In the genomic region with DNA sequence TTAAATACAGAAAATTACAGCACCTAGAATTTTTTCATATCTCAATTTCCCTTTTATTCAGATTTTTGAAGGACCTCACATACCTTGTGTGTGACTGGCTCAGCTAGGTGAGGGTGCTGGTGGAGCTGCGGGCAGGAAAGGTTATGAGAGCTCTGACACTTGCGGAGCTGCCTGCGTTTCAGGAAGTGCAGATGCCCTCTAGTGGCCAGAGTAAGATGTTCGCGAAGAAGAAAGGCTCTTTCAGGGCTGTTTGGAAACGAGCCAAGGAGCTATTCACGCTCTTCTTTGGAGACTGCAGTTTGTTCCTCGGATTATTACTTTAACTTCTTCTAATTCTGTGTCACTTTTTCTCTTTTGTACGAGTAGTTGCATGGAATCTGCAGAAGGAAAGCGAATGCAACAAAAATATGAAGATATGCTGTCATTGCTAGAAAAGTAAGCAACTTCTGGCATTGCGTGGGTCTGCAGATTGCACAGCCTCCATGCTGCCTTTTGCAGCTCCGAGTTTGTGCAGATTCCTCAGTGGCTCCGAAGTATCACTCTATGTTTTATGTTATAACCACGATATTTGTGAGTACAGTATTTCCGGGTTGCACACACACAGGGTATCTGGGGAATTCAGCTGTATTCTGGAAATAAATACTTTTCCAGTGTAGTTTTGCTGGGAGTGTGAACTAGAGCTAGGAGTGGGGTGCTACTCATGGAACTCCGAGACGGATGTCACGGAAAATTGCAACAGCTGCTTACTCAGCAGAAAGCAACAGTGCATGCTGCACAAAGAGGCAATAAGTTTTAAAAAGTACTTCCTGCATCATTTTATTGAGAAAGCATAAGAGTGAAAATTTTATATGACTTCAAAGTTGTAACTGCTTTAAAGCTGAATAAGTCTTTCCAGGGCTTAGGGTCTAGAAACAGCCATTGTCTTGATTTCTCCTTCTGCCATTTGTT, we compare ENCODE assay signal across 8 cellular contexts. TPM values are rescaled to one million over a fixed set of nuclear protein-coding genes. Genes with fewer than 3 reads are reported as not detected.
DNase-seq lines count a peak whose midpoint lies in the region; ATAC-seq, FAIRE-seq and TF ChIP-seq lines count a peak whose summit lies in the region.

No MANE protein-coding gene starts in this region.

- POLR2A ChIA-PET in activated CD8-positive, alpha-beta T cell treated with anti-CD3 and anti-CD28 coated beads for 36 hours (lab: Charles Lee): no interaction called here

- intact Hi-C loops in activated CD8-positive, alpha-beta T cell treated with anti-CD3 and anti-CD28 coated beads for 36 hours (cut with micrococcal nuclease): loop anchor here (10.0 kb wide), 1 partner anchor 60 kb away; no protein-coding TSS in a partner anchor
- intact Hi-C loops in upper lobe of right lung (cut with DNase I): no loop called here

- H3K9me3 ChIP-seq in neural progenitor cell (ENCODE audit: low read depth): no peaks in the 10 kb centered on the region
- H3K9me3 ChIP-seq in upper lobe of right lung: no peaks in the 10 kb centered on the region

- no peaks in the 10 kb centered on the region for H3K79me2 ChIP-seq in neural progenitor cell (ENCODE audit: low read depth)

- H2AFZ ChIP-seq in neural progenitor cell (replicated peaks): no peak overlapping the region

- H3K27me3 ChIP-seq in neural progenitor cell: no peaks in the 10 kb centered on the region
- H3K27me3 ChIP-seq in upper lobe of right lung: no peaks in the 10 kb centered on the region

- no peak overlapping the region for H3K4me3 Mint-ChIP-seq in activated CD8-positive, alpha-beta T cell treated with anti-CD3 and anti-CD28 coated beads for 36 hours
- no peak overlapping the region for H3K4me3 Mint-ChIP-seq in neural progenitor cell

- H4K20me1 ChIP-seq in neural progenitor cell (ENCODE audit: low read depth): no peaks in the 10 kb centered on the region

- no peak for TF ChIP-seq POLR2A in H54 (IDR thresholded peaks at IDR 0.05; ENCODE audit: low read depth, low read length)

- H3K4me1 ChIP-seq in neural progenitor cell: no peaks in the 10 kb centered on the region
- H3K4me1 ChIP-seq in upper lobe of right lung: no peaks in the 10 kb centered on the region

- H3K27ac ChIP-seq in neural progenitor cell: no peak overlapping the region
- H3K27ac ChIP-seq in upper lobe of right lung: no peak overlapping the region

- H3K36me3 ChIP-seq in neural progenitor cell: no peaks in the 10 kb centered on the region
- no peaks in the 10 kb centered on the region for H3K36me3 ChIP-seq in upper lobe of right lung

- H3K4me3 ChIP-seq in fibroblast of the aortic adventitia (ENCODE audit: low read depth, low read length) (no peak overlapping the region), neural progenitor cell (no peak overlapping the region), upper lobe of right lung (peak overlapping the region; percentile 9)

- H3K36me3 Mint-ChIP-seq in activated CD8-positive, alpha-beta T cell treated with anti-CD3 and anti-CD28 coated beads for 36 hours (ENCODE audit: low read depth): no peaks in the 10 kb centered on the region
- H3K36me3 Mint-ChIP-seq in neural progenitor cell: no peaks in the 10 kb centered on the region

- no peak overlapping the region for H3K9ac ChIP-seq in neural progenitor cell

- DNase-seq in C1 segment of cervical spinal cord (lab: John Stamatoyannopoulos, UW) (peak in 12 of 14 donors; percentile 4 to 60 (median 36)), H54 (ENCODE audit: insufficient read length, low spot score) (peak; percentile 26), NCI-H345 (lab: John Stamatoyannopoulos, UW) (peak; percentile 82), fibroblast of the aortic adventitia (ENCODE audit: low read depth) (peak; percentile 37), neural progenitor cell (ENCODE audit: low spot score) (peak; percentile 85), upper lobe of right lung (peak; percentile 66), activated gamma-delta T cell treated with Interleukin-2 at 50 U/mL for 16 hours (no peak)
- DNase-seq in activated CD8-positive, alpha-beta T cell treated with anti-CD3 and anti-CD28 coated beads for 36 hours: peak; percentile 53

- TF ChIP-seq CTCF in activated CD8-positive, alpha-beta T cell treated with anti-CD3 and anti-CD28 coated beads for 36 hours (IDR thresholded peaks at IDR 0.05): peak; percentile 68
- TF ChIP-seq CTCF in fibroblast of the aortic adventitia (IDR thresholded peaks at IDR 0.05; ENCODE audit: insufficient read depth, low read length) (peak; percentile 54), neural progenitor cell (IDR thresholded peaks at IDR 0.05) (peak; percentile 86), upper lobe of right lung (IDR thresholded peaks at IDR 0.05) (peak; percentile 78)

- H3K9me3 Mint-ChIP-seq in activated CD8-positive, alpha-beta T cell treated with anti-CD3 and anti-CD28 coated beads for 36 hours: no peaks in the 10 kb centered on the region
- H3K9me3 Mint-ChIP-seq in neural progenitor cell: peaks cover 2% of the 10 kb centered on the region

- ATAC-seq in activated CD8-positive, alpha-beta T cell treated with anti-CD3 and anti-CD28 coated beads for 36 hours: no peak
- ATAC-seq in upper lobe of right lung: peak; percentile 91

- peak; percentile 80 for FAIRE-seq in H54 (lab: Jason Lieb, UNC)

- no peak overlapping the region for H3K27ac Mint-ChIP-seq in activated CD8-positive, alpha-beta T cell treated with anti-CD3 and anti-CD28 coated beads for 36 hours
- H3K27ac Mint-ChIP-seq in neural progenitor cell: no peak overlapping the region

- no peak overlapping the region for H3K4me2 ChIP-seq in neural progenitor cell

- CTCF ChIA-PET in activated CD8-positive, alpha-beta T cell treated with anti-CD3 and anti-CD28 coated beads for 36 hours (lab: Charles Lee): interaction anchor here (0.6 to 1.9 kb wide), 22 partner anchors 9 to 774 kb away, joined by 3 to 12 read pairs (median 3); no protein-coding TSS in a partner anchor

- H3K4me1 Mint-ChIP-seq in activated CD8-positive, alpha-beta T cell treated with anti-CD3 and anti-CD28 coated beads for 36 hours (ENCODE audit: low read depth): no peaks in the 10 kb centered on the region
- H3K4me1 Mint-ChIP-seq in neural progenitor cell: peaks cover 3% of the 10 kb centered on the region

- no peaks in the 10 kb centered on the region for H3F3A ChIP-seq in neural progenitor cell (ENCODE audit: low read depth)

- H3K27me3 Mint-ChIP-seq in activated CD8-positive, alpha-beta T cell treated with anti-CD3 and anti-CD28 coated beads for 36 hours: no peaks in the 10 kb centered on the region
- H3K27me3 Mint-ChIP-seq in neural progenitor cell (ENCODE audit: insufficient read depth, low read depth): peaks cover 13% of the 10 kb centered on the region

RNA-seq across cellular contexts. Expression of gene DNAH9, which starts 46.3 kb away (rescaled TPM):
- not detected for total RNA-seq in activated CD8-positive, alpha-beta T cell treated with anti-CD3 and anti-CD28 coated beads for 36 hours
- not detected in 2 replicates for total RNA-seq in fibroblast of the aortic adventitia (ENCODE audit: low replicate concordance)
- total RNA-seq in neural progenitor cell (ENCODE audit: low replicate concordance): 0.62 and 1.3 TPM in 2 replicates
- 0.41 TPM for total RNA-seq in upper lobe of right lung
